ENCODE assay signal across 8 cellular contexts in the genomic region with DNA sequence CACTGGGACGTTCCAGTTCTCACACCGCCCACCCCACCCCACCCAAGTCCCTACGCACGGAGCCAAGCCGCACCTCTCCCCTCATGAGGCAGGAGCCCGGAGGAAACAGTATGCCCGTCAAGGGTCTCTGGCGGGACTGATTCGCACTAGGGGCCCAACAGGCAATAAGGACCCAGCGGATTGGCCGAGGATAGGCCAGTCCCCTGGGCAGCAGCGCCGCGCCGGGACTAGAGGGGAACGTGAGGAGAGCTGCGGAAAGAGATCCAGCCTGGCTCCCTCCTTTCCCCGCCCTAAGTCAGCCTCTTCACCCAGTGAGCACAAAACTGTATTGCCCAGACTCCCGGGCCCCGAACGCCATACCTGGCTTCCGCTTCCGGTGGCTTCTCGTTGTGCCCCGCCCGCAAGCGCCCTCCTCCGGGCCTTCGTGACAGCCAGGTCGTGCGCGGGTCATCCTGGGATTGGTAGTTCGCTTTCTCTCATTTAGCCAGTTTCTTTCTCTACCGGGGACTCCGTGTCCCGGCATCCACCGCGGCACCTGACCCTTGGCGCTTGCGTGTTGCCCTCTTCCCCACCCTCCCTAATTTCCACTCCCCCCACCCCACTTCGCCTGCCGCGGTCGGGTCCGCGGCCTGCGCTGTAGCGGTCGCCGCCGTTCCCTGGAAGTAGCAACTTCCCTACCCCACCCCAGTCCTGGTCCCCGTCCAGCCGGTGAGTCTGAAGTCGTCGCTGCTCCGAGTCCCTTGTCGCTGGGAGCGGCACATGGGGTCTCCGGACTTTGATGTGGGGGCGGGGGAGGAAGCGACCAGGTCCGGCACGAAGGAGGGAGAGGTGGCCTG. TPM values are rescaled to one million over a fixed set of nuclear protein-coding genes. Genes with fewer than 3 reads are reported as not detected.
DNase-seq lines count a peak whose midpoint lies in the region; ATAC-seq, FAIRE-seq and TF ChIP-seq lines count a peak whose summit lies in the region.

A gene (plus strand): TSS at position 580 of the 836 bp plus-strand sequence. CDS start 752 bp downstream, outside the sequence.

- H3K36me3 ChIP-seq in adrenal gland (replicated peaks in 1 of 2) (peaks cover 0 to 48% of the 10 kb centered on the region in 2 donors), heart right ventricle (peaks cover 0 to 64% (median 37%) of the 10 kb centered on the region in 9 donors)

- peaks cover 14% of the 10 kb centered on the region for H3K36me3 Mint-ChIP-seq in progenitor cell of endocrine pancreas (ENCODE audit: insufficient read depth)

- H3K4me1 ChIP-seq in adrenal gland (replicated peaks in 1 of 2), result peaks cover 7 to 45% of the 10 kb centered on the region in 2 donors
- peaks cover 14 to 62% (median 52%) of the 10 kb centered on the region in 9 donors for H3K4me1 ChIP-seq in heart right ventricle

- peak within 1 kb of the TSS; percentile 97 for H3K27ac Mint-ChIP-seq in progenitor cell of endocrine pancreas

- H3K4me3 ChIP-seq in adrenal gland, result peak within 1 kb of the TSS; percentile 69 to 95 (median 88)
- peak within 1 kb of the TSS; percentile 59 to 98 (median 82) for H3K4me3 ChIP-seq in heart right ventricle

- H3K9me3 ChIP-seq in adrenal gland (replicated peaks in 1 of 3) (no peaks in the 10 kb centered on the region), heart right ventricle (no peaks in the 10 kb centered on the region)

- peak within 1 kb of the TSS; percentile 84 for H3K4me3 Mint-ChIP-seq in progenitor cell of endocrine pancreas (ENCODE audit: low read depth)

- TF ChIP-seq POLR2A in GM12892 (IDR thresholded peaks at IDR 0.05; ENCODE audit: low read depth, low read length) (peak; percentile 97), adrenal gland (IDR thresholded peaks at IDR 0.05) (peak; percentile 40 to 83)

- H3K27me3 ChIP-seq in adrenal gland (no peaks in the 10 kb centered on the region), heart right ventricle (no peaks in the 10 kb centered on the region)

- intact Hi-C loops in adrenal gland (cut with DNase I) (no loop called here), heart right ventricle (cut with DNase I) (loop anchor here in 2 of 10 donors (5.0 to 10.0 kb wide), 4 partner anchors 123 to 1749 kb away; a partner anchor contains a TSS)

- H3K4me1 Mint-ChIP-seq in progenitor cell of endocrine pancreas (ENCODE audit: low read depth), result peaks cover 32% of the 10 kb centered on the region

- peak; percentile 82 for FAIRE-seq in GM12892 (lab: Jason Lieb, UNC)

- no peaks in the 10 kb centered on the region for H3K27me3 Mint-ChIP-seq in progenitor cell of endocrine pancreas

- WGBS in adrenal gland, 4 donors, result 0% methylated on average over 18 to 63 of the region's 63 CpGs
- 0 to 1% methylated on average over 63 of the region's 63 CpGs for WGBS in heart right ventricle, 2 donors

- ATAC-seq in HG02852 (IDR thresholded peaks at IDR 0.05; ENCODE audit: unreplicated experiment) (peak; percentile 78), heart right ventricle (peak; percentile 89 to 94 (median 92))

- DNase-seq in GM12892 (ENCODE audit: insufficient read length) (peak; percentile 97), NCI-H146 (lab: John Stamatoyannopoulos, UW) (peak; percentile 98), T-helper 1 cell (peak; percentile 97 to 99 (median 98)), adrenal gland (peak; percentile 96 to 99 (median 98)), heart right ventricle (peak; percentile 98 to 99), progenitor cell of endocrine pancreas (ENCODE audit: low spot score, unreplicated experiment) (peak; percentile 91), ureter (ENCODE audit: low spot score) (peak; percentile 99)

- no peaks in the 10 kb centered on the region for H3K9me3 Mint-ChIP-seq in progenitor cell of endocrine pancreas (ENCODE audit: low read depth)

- H3K27ac ChIP-seq in adrenal gland (peak within 1 kb of the TSS; percentile 83 to 96 (median 89)), heart right ventricle (peak within 1 kb of the TSS; percentile 70 to 98 (median 96))

- TF ChIP-seq CTCF in adrenal gland (IDR thresholded peaks at IDR 0.05) (no peak), heart right ventricle (IDR thresholded peaks at IDR 0.05) (peak in 5 of 9 donors; percentile 12 to 42 (median 27)), progenitor cell of endocrine pancreas (IDR thresholded peaks at IDR 0.05; ENCODE audit: unreplicated experiment) (no peak)

RNA-seq across cellular contexts. Expression of the gene that starts here (rescaled TPM):
- 201 TPM for polyA plus RNA-seq in GM12892 (2012; ENCODE audit: missing spikeins)
- 100 to 1,000 TPM; 142 to 324 (median 206) TPM for total RNA-seq in adrenal gland
- 100 to 1,000 TPM; 171 to 239 (median 236) TPM for polyA plus RNA-seq in adrenal gland
- 100 to 1,000 TPM; 101 to 153 (median 115) TPM for total RNA-seq in heart right ventricle
- 100 to 1,000 TPM; 109 to 199 TPM for polyA plus RNA-seq in heart right ventricle
- 163 and 165 TPM in 2 replicates for total RNA-seq in progenitor cell of endocrine pancreas
- total RNA-seq in ureter, result 149 TPM

Comparison
In these comparisons a context has a peak if more than half of its experiments do, and no peak if none do; other contexts are left out.
1. Peak in every context shown above with its lines: DNase-seq, ATAC-seq, H3K4me3 ChIP-seq and H3K27ac ChIP-seq.
2. CTCF ChIP-seq: peak in heart right ventricle (5 of 9); none in adrenal gland (0 of 6) and progenitor cell of endocrine pancreas (single experiment).